ENCODE assay signal across 17 cellular contexts in genomic region chr9:128696923-128697707, GRCh38. TPM values are rescaled to one million over a fixed set of nuclear protein-coding genes. Genes with fewer than 3 reads are reported as not detected.
A peak's percentile ranks its signal among the peaks of the same experiment; 100 is the strongest.
DNase-seq lines count a peak whose midpoint lies in the region; ATAC-seq and TF ChIP-seq lines count a peak whose summit lies in the region.
"Had no signal": no experiment of that assay in that cellular context is flagged by ENCODE, and none has a peak within 500 bp of the region (broad histone marks: within the 10 kb centered on the region; RNA-seq: fewer than 3 reads in every experiment).

No MANE protein-coding gene starts in this region.

- H3K9me3 ChIP-seq in body of pancreas, result no peaks in the 10 kb centered on the region
- no peaks in the 10 kb centered on the region for H3K9me3 ChIP-seq in spleen

- TF ChIP-seq CTCF in 22Rv1 (IDR thresholded peaks at IDR 0.05) (no peak), body of pancreas (IDR thresholded peaks at IDR 0.05) (no peak), spleen (IDR thresholded peaks at IDR 0.05 in 8 of 11, conservative IDR thresholded peaks at IDR 0.05 in 3 of 11) (no peak)

- 75 to 83% methylated on average over 8 of the region's 8 CpGs for WGBS in body of pancreas, 2 donors
- 74 to 82% (median 80%) methylated on average over 8 of the region's 8 CpGs for WGBS in spleen, 5 donors

- TF ChIP-seq POLR2A in GM15510 (IDR thresholded peaks at IDR 0.05; ENCODE audit: borderline replicate concordance, extremely low read depth, insufficient read length) (peak; percentile 12), body of pancreas (IDR thresholded peaks at IDR 0.05) (no peak), spleen (IDR thresholded peaks at IDR 0.05) (no peak)

- DNase-seq in mesenteric fat pad (ENCODE audit: low spot score) (peak; percentile 41), body of pancreas (no peak), NCI-H1417 (lab: John Stamatoyannopoulos, UW) (no peak), spleen (no peak), DMS153 treated with DMSO at 0.1 percent for 48 hours (lab: John Stamatoyannopoulos, UW; ENCODE audit: unreplicated experiment) (no peak)
- DNase-seq: activated CD4-positive, CD25-positive, alpha-beta regulatory T cell; cerebellar nuclear complex; foreskin keratinocyte; NCI-H1694 treated with DMSO at 0.1 percent for 48 hours; PC-3; T-helper 1 cell had no signal

- H3K36me3 ChIP-seq in body of pancreas (replicated peaks in 1 of 2; ENCODE audit: insufficient read depth in 1 of 2, low read depth in 2 of 2), result peaks cover 0 to 17% of the 10 kb centered on the region in 2 donors
- H3K36me3 ChIP-seq in spleen, result peaks cover 5 to 52% (median 41%) of the 10 kb centered on the region in 6 donors

- ATAC-seq in SK-N-SH treated with all-trans-retinoic acid at 6 μM for 48 hours, result peak; percentile 13; the same call in 1 of the 3 replicates
- ATAC-seq in body of pancreas, result no peak
- ATAC-seq: activated naive CD4-positive, alpha-beta T cell treated with anti-CD3 and anti-CD28 coated beads, Interleukin-2, amount 50 U/mL, for 72 hours; foreskin keratinocyte; left lobe of liver; PC-3 had no signal

- intact Hi-C loops in body of pancreas (cut with DNase I) (no loop called here), spleen (cut with DNase I; ENCODE audit: low total_unique reads) (no loop called here)

- H3K27ac ChIP-seq in 22Rv1 (peak overlapping the region; percentile 52), body of pancreas (no peak overlapping the region), spleen (no peak overlapping the region)
- H3K27ac ChIP-seq: foreskin keratinocyte had no signal

- H3K27me3 ChIP-seq in body of pancreas (no peaks in the 10 kb centered on the region), spleen (replicated peaks in 1 of 7) (no peaks in the 10 kb centered on the region)
- H3K27me3 ChIP-seq: foreskin keratinocyte had no signal

- H3K4me1 ChIP-seq in body of pancreas (peaks cover 9% of the 10 kb centered on the region), spleen (peaks cover 0 to 21% (median 8%) of the 10 kb centered on the region in 6 donors)
- H3K4me1 ChIP-seq: foreskin keratinocyte had no signal

- H3K4me3 ChIP-seq in body of pancreas (no peak overlapping the region), spleen (no peak overlapping the region)
- H3K4me3 ChIP-seq: GM23248 had no signal

TF ChIP-seq in SK-N-SH treated with all-trans-retinoic acid at 6 μM for 48 hours, 23 proteins besides CTCF, POLR2A, EP300 and RAD21:
- no peak for TF ChIP-seq PPARA (CRISPR knock-in tag; IDR thresholded peaks at IDR 0.05; ENCODE audit: borderline replicate concordance)
- TF ChIP-seq BACH2 (CRISPR knock-in tag; IDR thresholded peaks at IDR 0.05; ENCODE audit: borderline replicate concordance), result no peak
- no peak for TF ChIP-seq GLIS3 (CRISPR knock-in tag; IDR thresholded peaks at IDR 0.05)
- TF ChIP-seq SNAI2 (CRISPR knock-in tag; IDR thresholded peaks at IDR 0.05), result no peak

RNA-seq across cellular contexts. Expression of gene PKN3, which starts 5.2 kb away (rescaled TPM):
- total RNA-seq in mesenteric fat pad (14.7 TPM), body of pancreas (10 to 100 TPM in 1 of 2 donors, 1 to 10 TPM in 1; 4.9 to 10.2 TPM), spleen (10 to 100 TPM in 4 of 7 donors, 1 to 10 TPM in 3; 5.6 to 18.5 (median 10.0) TPM)
- 10 to 100 TPM in 1 of 3 donors, 1 to 10 TPM in 2; 4.1 to 15.1 (median 9.5) TPM for polyA plus RNA-seq in spleen

RNA-seq across cellular contexts. Expression of gene SET, which starts 8.1 kb away (rescaled TPM):
- total RNA-seq in mesenteric fat pad (197 TPM), body of pancreas (10 to 100 TPM; 70.9 to 87.2 TPM), spleen (100 to 1,000 TPM; 140 to 251 (median 216) TPM)
- polyA plus RNA-seq in spleen, result 100 to 1,000 TPM; 127 to 159 (median 158) TPM

RNA-seq across cellular contexts. Expression of gene ZDHHC12, which starts 26.8 kb away (rescaled TPM):
- total RNA-seq in mesenteric fat pad (18.4 TPM), body of pancreas (10 to 100 TPM; 21.1 to 64.9 TPM), spleen (10 to 100 TPM; 21.5 to 73.4 (median 24.4) TPM)
- 10 to 100 TPM; 31.7 to 51.0 (median 41.5) TPM for polyA plus RNA-seq in spleen

RNA-seq across cellular contexts. Expression of gene DYNC2I2, which starts 40.5 kb away (rescaled TPM):
- total RNA-seq in mesenteric fat pad (9.8 TPM), body of pancreas (10 to 100 TPM; 58.1 to 62.3 TPM), spleen (10 to 100 TPM; 19.0 to 38.0 (median 25.8) TPM)
- 10 to 100 TPM; 40.6 to 61.6 (median 53.8) TPM for polyA plus RNA-seq in spleen
